1 cellular context compared by ENCODE assay signal in the genomic region with DNA sequence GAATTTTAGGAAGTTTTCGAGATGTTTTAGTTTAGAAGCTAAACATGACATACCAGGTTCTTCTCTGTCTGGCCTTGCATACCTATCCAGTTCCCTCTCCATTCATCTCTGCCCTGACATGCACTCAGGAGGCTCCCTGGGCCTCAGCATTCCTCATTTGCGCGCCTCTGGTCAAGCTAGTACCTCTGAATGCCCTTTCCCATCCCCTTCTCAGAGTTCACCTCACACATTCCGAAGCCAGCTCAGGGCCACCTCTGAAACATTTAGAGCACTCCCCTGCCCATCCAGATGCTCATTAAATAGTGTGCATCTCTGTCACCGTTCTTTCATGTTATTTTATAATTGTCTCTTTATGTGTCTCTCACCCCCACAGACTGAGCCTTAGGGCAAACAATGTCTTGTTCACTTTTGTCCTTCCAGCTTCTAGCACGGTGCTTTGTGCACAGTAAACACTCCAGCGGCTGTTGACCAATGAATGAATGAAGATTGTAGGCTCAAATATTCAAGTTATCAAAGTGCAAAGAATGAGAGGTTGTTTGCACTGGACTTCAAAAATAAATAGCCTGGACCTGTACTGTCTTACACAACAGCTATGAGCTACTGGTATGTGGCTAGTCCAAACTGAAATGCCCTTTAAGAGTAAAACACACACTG.
TF ChIP-seq lines count a peak whose summit lies in the region.

No MANE protein-coding gene starts in this region.

TF ChIP-seq in HepG2, 621 proteins besides CTCF, POLR2A, EP300 and RAD21 (continued from another document and continues in another):
- TF ChIP-seq, protein P1, sequence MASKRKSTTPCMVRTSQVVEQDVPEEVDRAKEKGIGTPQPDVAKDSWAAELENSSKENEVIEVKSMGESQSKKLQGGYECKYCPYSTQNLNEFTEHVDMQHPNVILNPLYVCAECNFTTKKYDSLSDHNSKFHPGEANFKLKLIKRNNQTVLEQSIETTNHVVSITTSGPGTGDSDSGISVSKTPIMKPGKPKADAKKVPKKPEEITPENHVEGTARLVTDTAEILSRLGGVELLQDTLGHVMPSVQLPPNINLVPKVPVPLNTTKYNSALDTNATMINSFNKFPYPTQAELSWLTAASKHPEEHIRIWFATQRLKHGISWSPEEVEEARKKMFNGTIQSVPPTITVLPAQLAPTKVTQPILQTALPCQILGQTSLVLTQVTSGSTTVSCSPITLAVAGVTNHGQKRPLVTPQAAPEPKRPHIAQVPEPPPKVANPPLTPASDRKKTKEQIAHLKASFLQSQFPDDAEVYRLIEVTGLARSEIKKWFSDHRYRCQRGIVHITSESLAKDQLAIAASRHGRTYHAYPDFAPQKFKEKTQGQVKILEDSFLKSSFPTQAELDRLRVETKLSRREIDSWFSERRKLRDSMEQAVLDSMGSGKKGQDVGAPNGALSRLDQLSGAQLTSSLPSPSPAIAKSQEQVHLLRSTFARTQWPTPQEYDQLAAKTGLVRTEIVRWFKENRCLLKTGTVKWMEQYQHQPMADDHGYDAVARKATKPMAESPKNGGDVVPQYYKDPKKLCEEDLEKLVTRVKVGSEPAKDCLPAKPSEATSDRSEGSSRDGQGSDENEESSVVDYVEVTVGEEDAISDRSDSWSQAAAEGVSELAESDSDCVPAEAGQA (IDR thresholded peaks at IDR 0.05; ENCODE audit: low read depth) = no peak
- TF ChIP-seq, protein P1 (CRISPR knock-in tag; IDR thresholded peaks at IDR 0.05; ENCODE audit: borderline replicate concordance) = no peak
- TF ChIP-seq FOXK2 (IDR thresholded peaks at IDR 0.05) = peak; percentile 94
- peak; percentile 59; the same call in 1 of the 2 replicates for TF ChIP-seq ZFP90 (CRISPR knock-in tag; IDR thresholded peaks at IDR 0.05; ENCODE audit: borderline replicate concordance)
- peak; percentile 84 for TF ChIP-seq RXRB (CRISPR knock-in tag; IDR thresholded peaks at IDR 0.05; ENCODE audit: borderline replicate concordance)
- no peak for TF ChIP-seq ZNF44 (CRISPR knock-in tag; IDR thresholded peaks at IDR 0.05)
- TF ChIP-seq ZNF30 (CRISPR knock-in tag; IDR thresholded peaks at IDR 0.05) = no peak
- peak in 1 of 2 experiments; percentile 77; a peak in 1 of 4 replicates for TF ChIP-seq NR2F1 (CRISPR knock-in tag; IDR thresholded peaks at IDR 0.05)
- TF ChIP-seq, protein P2, sequence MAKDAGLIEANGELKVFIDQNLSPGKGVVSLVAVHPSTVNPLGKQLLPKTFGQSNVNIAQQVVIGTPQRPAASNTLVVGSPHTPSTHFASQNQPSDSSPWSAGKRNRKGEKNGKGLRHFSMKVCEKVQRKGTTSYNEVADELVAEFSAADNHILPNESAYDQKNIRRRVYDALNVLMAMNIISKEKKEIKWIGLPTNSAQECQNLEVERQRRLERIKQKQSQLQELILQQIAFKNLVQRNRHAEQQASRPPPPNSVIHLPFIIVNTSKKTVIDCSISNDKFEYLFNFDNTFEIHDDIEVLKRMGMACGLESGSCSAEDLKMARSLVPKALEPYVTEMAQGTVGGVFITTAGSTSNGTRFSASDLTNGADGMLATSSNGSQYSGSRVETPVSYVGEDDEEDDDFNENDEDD (CRISPR knock-in tag; IDR thresholded peaks at IDR 0.05; ENCODE audit: borderline replicate concordance) = peak; percentile 67; the same call in 1 of the 2 replicates
- peak; percentile 98 for TF ChIP-seq FOXA1 (IDR thresholded peaks at IDR 0.05)
- TF ChIP-seq FOXA1 (CRISPR knock-in tag; IDR thresholded peaks at IDR 0.05) = peak; percentile 97
- TF ChIP-seq, protein P3, sequence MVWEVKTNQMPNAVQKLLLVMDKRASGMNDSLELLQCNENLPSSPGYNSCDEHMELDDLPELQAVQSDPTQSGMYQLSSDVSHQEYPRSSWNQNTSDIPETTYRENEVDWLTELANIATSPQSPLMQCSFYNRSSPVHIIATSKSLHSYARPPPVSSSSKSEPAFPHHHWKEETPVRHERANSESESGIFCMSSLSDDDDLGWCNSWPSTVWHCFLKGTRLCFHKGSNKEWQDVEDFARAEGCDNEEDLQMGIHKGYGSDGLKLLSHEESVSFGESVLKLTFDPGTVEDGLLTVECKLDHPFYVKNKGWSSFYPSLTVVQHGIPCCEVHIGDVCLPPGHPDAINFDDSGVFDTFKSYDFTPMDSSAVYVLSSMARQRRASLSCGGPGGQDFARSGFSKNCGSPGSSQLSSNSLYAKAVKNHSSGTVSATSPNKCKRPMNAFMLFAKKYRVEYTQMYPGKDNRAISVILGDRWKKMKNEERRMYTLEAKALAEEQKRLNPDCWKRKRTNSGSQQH (CRISPR knock-in tag; IDR thresholded peaks at IDR 0.05; ENCODE audit: low read depth) = no peak
- TF ChIP-seq PAF1 (CRISPR knock-in tag; IDR thresholded peaks at IDR 0.05) = 0 out of 2 replicates have a peak, but pooled peaks have one; percentile 37
- peak; percentile 47; the same call in 1 of the 3 replicates for TF ChIP-seq MXI1 (IDR thresholded peaks at IDR 0.05; ENCODE audit: borderline replicate concordance, low read depth, low read length)
- TF ChIP-seq ZNF263 (CRISPR knock-in tag; IDR thresholded peaks at IDR 0.05) = no peak; the same call in 1 of the 2 replicates
- peak; percentile 98 for TF ChIP-seq FOXA3 (CRISPR knock-in tag; IDR thresholded peaks at IDR 0.05)
- TF ChIP-seq, protein P4, sequence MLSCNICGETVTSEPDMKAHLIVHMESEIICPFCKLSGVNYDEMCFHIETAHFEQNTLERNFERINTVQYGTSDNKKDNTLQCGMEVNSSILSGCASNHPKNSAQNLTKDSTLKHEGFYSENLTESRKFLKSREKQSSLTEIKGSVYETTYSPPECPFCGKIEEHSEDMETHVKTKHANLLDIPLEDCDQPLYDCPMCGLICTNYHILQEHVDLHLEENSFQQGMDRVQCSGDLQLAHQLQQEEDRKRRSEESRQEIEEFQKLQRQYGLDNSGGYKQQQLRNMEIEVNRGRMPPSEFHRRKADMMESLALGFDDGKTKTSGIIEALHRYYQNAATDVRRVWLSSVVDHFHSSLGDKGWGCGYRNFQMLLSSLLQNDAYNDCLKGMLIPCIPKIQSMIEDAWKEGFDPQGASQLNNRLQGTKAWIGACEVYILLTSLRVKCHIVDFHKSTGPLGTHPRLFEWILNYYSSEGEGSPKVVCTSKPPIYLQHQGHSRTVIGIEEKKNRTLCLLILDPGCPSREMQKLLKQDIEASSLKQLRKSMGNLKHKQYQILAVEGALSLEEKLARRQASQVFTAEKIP (CRISPR knock-in tag; IDR thresholded peaks at IDR 0.05; ENCODE audit: borderline replicate concordance) = no peak
- no peak for TF ChIP-seq HIC2 (CRISPR knock-in tag; IDR thresholded peaks at IDR 0.05; ENCODE audit: low read depth)
- peak; percentile 77 for TF ChIP-seq ASH2L (IDR thresholded peaks at IDR 0.05; ENCODE audit: insufficient read length, low read depth, low read length)
- TF ChIP-seq ZNF564 (CRISPR knock-in tag; IDR thresholded peaks at IDR 0.05) = no peak
- TF ChIP-seq TMF1 (CRISPR knock-in tag; IDR thresholded peaks at IDR 0.05; ENCODE audit: low read depth) = no peak
- peak; percentile 37; the same call in 1 of the 2 replicates for TF ChIP-seq ZNF12 (CRISPR knock-in tag; IDR thresholded peaks at IDR 0.05)
- peak; percentile 69; the same call in 1 of the 2 replicates for TF ChIP-seq PPARG (CRISPR knock-in tag; conservative IDR thresholded peaks at IDR 0.05)
- TF ChIP-seq ARNTL (CRISPR knock-in tag; IDR thresholded peaks at IDR 0.05) = peak; percentile 81
- TF ChIP-seq SATB2 (CRISPR knock-in tag; IDR thresholded peaks at IDR 0.05) = 0 out of 2 replicates have a peak, but pooled peaks have one; percentile 60
- peak; percentile 48; the same call in 1 of the 2 replicates for TF ChIP-seq ATF6 (CRISPR knock-in tag; conservative IDR thresholded peaks at IDR 0.05)
- TF ChIP-seq MATR3 (CRISPR knock-in tag; IDR thresholded peaks at IDR 0.05) = no peak
- no peak for TF ChIP-seq RFX5 (IDR thresholded peaks at IDR 0.05; ENCODE audit: low read depth, low read length)
- no peak for TF ChIP-seq MYNN (CRISPR knock-in tag; IDR thresholded peaks at IDR 0.05; ENCODE audit: low read depth)
- peak; percentile 98 for TF ChIP-seq TBX3 (IDR thresholded peaks at IDR 0.05; ENCODE audit: borderline replicate concordance)
- no peak for TF ChIP-seq ZBTB4 (CRISPR knock-in tag; IDR thresholded peaks at IDR 0.05; ENCODE audit: borderline replicate concordance)
- TF ChIP-seq ZNF432 (CRISPR knock-in tag; IDR thresholded peaks at IDR 0.05; ENCODE audit: borderline replicate concordance) = no peak
- TF ChIP-seq MEIS1 (CRISPR knock-in tag; IDR thresholded peaks at IDR 0.05; ENCODE audit: borderline replicate concordance) = no peak
- TF ChIP-seq ZNF713 (CRISPR knock-in tag; IDR thresholded peaks at IDR 0.05) = no peak
- no peak; the same call in 1 of the 2 replicates for TF ChIP-seq ZNF136 (CRISPR knock-in tag; IDR thresholded peaks at IDR 0.05; ENCODE audit: low read depth)
- TF ChIP-seq, protein P5, sequence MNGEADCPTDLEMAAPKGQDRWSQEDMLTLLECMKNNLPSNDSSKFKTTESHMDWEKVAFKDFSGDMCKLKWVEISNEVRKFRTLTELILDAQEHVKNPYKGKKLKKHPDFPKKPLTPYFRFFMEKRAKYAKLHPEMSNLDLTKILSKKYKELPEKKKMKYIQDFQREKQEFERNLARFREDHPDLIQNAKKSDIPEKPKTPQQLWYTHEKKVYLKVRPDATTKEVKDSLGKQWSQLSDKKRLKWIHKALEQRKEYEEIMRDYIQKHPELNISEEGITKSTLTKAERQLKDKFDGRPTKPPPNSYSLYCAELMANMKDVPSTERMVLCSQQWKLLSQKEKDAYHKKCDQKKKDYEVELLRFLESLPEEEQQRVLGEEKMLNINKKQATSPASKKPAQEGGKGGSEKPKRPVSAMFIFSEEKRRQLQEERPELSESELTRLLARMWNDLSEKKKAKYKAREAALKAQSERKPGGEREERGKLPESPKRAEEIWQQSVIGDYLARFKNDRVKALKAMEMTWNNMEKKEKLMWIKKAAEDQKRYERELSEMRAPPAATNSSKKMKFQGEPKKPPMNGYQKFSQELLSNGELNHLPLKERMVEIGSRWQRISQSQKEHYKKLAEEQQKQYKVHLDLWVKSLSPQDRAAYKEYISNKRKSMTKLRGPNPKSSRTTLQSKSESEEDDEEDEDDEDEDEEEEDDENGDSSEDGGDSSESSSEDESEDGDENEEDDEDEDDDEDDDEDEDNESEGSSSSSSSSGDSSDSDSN (CRISPR knock-in tag; IDR thresholded peaks at IDR 0.05) = no peak
- peak; percentile 74 for TF ChIP-seq HOXD1 (CRISPR knock-in tag; IDR thresholded peaks at IDR 0.05)
- no peak for TF ChIP-seq KLF13 (CRISPR knock-in tag; IDR thresholded peaks at IDR 0.05)
